In genomic region chr14:69151458-69152180, GRCh38 we compare ENCODE assay signal across 1 cellular context.
A peak's percentile ranks its signal among the peaks of the same experiment; 100 is the strongest.
TF ChIP-seq lines count a peak whose summit lies in the region.

No MANE protein-coding gene starts in this region.

TF ChIP-seq in K562, 482 proteins besides CTCF, POLR2A, EP300 and RAD21 (continued from another document and continues in another):
- no peak for TF ChIP-seq HEY1 (CRISPR knock-in tag; IDR thresholded peaks at IDR 0.05; ENCODE audit: borderline replicate concordance)
- no peak for TF ChIP-seq GTF2E2 (tag; IDR thresholded peaks at IDR 0.05)
- TF ChIP-seq, protein P1, sequence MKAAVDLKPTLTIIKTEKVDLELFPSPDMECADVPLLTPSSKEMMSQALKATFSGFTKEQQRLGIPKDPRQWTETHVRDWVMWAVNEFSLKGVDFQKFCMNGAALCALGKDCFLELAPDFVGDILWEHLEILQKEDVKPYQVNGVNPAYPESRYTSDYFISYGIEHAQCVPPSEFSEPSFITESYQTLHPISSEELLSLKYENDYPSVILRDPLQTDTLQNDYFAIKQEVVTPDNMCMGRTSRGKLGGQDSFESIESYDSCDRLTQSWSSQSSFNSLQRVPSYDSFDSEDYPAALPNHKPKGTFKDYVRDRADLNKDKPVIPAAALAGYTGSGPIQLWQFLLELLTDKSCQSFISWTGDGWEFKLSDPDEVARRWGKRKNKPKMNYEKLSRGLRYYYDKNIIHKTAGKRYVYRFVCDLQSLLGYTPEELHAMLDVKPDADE (conservative IDR thresholded peaks at IDR 0.05; ENCODE audit: control insufficient read depth, low read depth, low read length): no peak
- peak; percentile 62 for TF ChIP-seq PCBP1 (IDR thresholded peaks at IDR 0.05; ENCODE audit: low read depth, low read length, poor library complexity, severe bottlenecking)
- TF ChIP-seq ATF6 (CRISPR knock-in tag; IDR thresholded peaks at IDR 0.05): no peak
- TF ChIP-seq U2AF1 (optimal IDR thresholded peaks at IDR 0.05; ENCODE audit: low read depth, low read length): peak; percentile 40
- no peak for TF ChIP-seq ZNF584 (CRISPR knock-in tag; IDR thresholded peaks at IDR 0.05; ENCODE audit: low read depth)
- no peak for TF ChIP-seq FOXK2 (conservative IDR thresholded peaks at IDR 0.05 in 1 of 2, IDR thresholded peaks at IDR 0.05 in 1 of 2; ENCODE audit: low read depth in 2 of 2)
- TF ChIP-seq RHOXF2B (CRISPR knock-in tag; conservative IDR thresholded peaks at IDR 0.05): no peak
- peak; percentile 18; the same call in 1 of the 2 replicates for TF ChIP-seq ZNF592 (IDR thresholded peaks at IDR 0.05)
- no peak for TF ChIP-seq CBX5 (IDR thresholded peaks at IDR 0.05; ENCODE audit: borderline replicate concordance, low read depth)
- no peak for TF ChIP-seq ZNF75A (CRISPR knock-in tag; IDR thresholded peaks at IDR 0.05)
- TF ChIP-seq, protein P2, sequence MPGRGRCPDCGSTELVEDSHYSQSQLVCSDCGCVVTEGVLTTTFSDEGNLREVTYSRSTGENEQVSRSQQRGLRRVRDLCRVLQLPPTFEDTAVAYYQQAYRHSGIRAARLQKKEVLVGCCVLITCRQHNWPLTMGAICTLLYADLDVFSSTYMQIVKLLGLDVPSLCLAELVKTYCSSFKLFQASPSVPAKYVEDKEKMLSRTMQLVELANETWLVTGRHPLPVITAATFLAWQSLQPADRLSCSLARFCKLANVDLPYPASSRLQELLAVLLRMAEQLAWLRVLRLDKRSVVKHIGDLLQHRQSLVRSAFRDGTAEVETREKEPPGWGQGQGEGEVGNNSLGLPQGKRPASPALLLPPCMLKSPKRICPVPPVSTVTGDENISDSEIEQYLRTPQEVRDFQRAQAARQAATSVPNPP (IDR thresholded peaks at IDR 0.05; ENCODE audit: borderline replicate concordance, insufficient read depth, insufficient read length): no peak
- TF ChIP-seq TOE1 (IDR thresholded peaks at IDR 0.05; ENCODE audit: borderline replicate concordance): peak; percentile 36; the same call in 1 of the 2 replicates
- TF ChIP-seq TOE1 (CRISPR knock-in tag; IDR thresholded peaks at IDR 0.05; ENCODE audit: borderline replicate concordance, low read depth): no peak
- no peak for TF ChIP-seq ZNF217 (CRISPR knock-in tag; IDR thresholded peaks at IDR 0.05)
- no peak for TF ChIP-seq ZBTB8A (IDR thresholded peaks at IDR 0.05; ENCODE audit: partially characterized antibody)
- no peak for TF ChIP-seq ETV1 (tag; conservative IDR thresholded peaks at IDR 0.05; ENCODE audit: low read depth)
- TF ChIP-seq POLR2AphosphoS5 (IDR thresholded peaks at IDR 0.05; ENCODE audit: control insufficient read depth, insufficient read depth, low read depth, low read length): 0 out of 2 replicates have a peak, but pooled peaks have one; percentile 17
- no peak for TF ChIP-seq ZNF133 (CRISPR knock-in tag; IDR thresholded peaks at IDR 0.05)
- TF ChIP-seq, protein P3, sequence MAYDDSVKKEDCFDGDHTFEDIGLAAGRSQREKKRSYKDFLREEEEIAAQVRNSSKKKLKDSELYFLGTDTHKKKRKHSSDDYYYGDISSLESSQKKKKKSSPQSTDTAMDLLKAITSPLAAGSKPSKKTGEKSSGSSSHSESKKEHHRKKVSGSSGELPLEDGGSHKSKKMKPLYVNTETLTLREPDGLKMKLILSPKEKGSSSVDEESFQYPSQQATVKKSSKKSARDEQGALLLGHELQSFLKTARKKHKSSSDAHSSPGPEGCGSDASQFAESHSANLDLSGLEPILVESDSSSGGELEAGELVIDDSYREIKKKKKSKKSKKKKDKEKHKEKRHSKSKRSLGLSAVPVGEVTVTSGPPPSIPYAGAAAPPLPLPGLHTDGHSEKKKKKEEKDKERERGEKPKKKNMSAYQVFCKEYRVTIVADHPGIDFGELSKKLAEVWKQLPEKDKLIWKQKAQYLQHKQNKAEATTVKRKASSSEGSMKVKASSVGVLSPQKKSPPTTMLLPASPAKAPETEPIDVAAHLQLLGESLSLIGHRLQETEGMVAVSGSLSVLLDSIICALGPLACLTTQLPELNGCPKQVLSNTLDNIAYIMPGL (CRISPR knock-in tag; IDR thresholded peaks at IDR 0.05): peak; percentile 66; the same call in 1 of the 2 replicates
- TF ChIP-seq POLR2G (IDR thresholded peaks at IDR 0.05; ENCODE audit: low read depth, low read length): peak; percentile 81
- peak in 2 of 3 experiments; percentile 32 to 63 for TF ChIP-seq YY1 (IDR thresholded peaks at IDR 0.05; ENCODE audit: borderline replicate concordance in 1 of 3, control insufficient read depth in 1 of 3, extremely low read depth in 1 of 3, insufficient read depth in 3 of 3, insufficient read length in 1 of 3, insufficient replicate concordance in 2 of 3, low read depth in 1 of 3, low read length in 2 of 3)
- no peak for TF ChIP-seq CBX1 (IDR thresholded peaks at IDR 0.05; ENCODE audit: low read depth)
- peak; percentile 57 for TF ChIP-seq CHD1 (IDR thresholded peaks at IDR 0.05; ENCODE audit: low read length)
- TF ChIP-seq CXXC5 (CRISPR knock-in tag; IDR thresholded peaks at IDR 0.05): peak; percentile 69
- TF ChIP-seq ZBTB17 (CRISPR knock-in tag; IDR thresholded peaks at IDR 0.05): peak; percentile 99
- TF ChIP-seq RCOR1 (IDR thresholded peaks at IDR 0.05; ENCODE audit: borderline replicate concordance in 1 of 2, low read depth in 2 of 2, low read length in 2 of 2): 0 out of 4 replicates have a peak, but pooled peaks of 1 of the 2 experiments have one; percentile 50
- no peak for TF ChIP-seq HSF4 (CRISPR knock-in tag; IDR thresholded peaks at IDR 0.05; ENCODE audit: borderline replicate concordance)
- no peak for TF ChIP-seq STAT5B (CRISPR knock-in tag; IDR thresholded peaks at IDR 0.05)
- no peak for TF ChIP-seq POLR3G (IDR thresholded peaks at IDR 0.05; ENCODE audit: extremely low read depth, insufficient read length, insufficient replicate concordance)
- no peak for TF ChIP-seq DACH1 (IDR thresholded peaks at IDR 0.05; ENCODE audit: partially characterized antibody)
- TF ChIP-seq ASH1L (IDR thresholded peaks at IDR 0.05; ENCODE audit: borderline replicate concordance, low read depth, partially characterized antibody): no peak
- TF ChIP-seq, protein P4, sequence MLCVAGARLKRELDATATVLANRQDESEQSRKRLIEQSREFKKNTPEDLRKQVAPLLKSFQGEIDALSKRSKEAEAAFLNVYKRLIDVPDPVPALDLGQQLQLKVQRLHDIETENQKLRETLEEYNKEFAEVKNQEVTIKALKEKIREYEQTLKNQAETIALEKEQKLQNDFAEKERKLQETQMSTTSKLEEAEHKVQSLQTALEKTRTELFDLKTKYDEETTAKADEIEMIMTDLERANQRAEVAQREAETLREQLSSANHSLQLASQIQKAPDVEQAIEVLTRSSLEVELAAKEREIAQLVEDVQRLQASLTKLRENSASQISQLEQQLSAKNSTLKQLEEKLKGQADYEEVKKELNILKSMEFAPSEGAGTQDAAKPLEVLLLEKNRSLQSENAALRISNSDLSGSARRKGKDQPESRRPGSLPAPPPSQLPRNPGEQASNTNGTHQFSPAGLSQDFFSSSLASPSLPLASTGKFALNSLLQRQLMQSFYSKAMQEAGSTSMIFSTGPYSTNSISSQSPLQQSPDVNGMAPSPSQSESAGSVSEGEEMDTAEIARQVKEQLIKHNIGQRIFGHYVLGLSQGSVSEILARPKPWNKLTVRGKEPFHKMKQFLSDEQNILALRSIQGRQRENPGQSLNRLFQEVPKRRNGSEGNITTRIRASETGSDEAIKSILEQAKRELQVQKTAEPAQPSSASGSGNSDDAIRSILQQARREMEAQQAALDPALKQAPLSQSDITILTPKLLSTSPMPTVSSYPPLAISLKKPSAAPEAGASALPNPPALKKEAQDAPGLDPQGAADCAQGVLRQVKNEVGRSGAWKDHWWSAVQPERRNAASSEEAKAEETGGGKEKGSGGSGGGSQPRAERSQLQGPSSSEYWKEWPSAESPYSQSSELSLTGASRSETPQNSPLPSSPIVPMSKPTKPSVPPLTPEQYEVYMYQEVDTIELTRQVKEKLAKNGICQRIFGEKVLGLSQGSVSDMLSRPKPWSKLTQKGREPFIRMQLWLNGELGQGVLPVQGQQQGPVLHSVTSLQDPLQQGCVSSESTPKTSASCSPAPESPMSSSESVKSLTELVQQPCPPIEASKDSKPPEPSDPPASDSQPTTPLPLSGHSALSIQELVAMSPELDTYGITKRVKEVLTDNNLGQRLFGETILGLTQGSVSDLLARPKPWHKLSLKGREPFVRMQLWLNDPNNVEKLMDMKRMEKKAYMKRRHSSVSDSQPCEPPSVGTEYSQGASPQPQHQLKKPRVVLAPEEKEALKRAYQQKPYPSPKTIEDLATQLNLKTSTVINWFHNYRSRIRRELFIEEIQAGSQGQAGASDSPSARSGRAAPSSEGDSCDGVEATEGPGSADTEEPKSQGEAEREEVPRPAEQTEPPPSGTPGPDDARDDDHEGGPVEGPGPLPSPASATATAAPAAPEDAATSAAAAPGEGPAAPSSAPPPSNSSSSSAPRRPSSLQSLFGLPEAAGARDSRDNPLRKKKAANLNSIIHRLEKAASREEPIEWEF (CRISPR knock-in tag; IDR thresholded peaks at IDR 0.05): no peak
- peak; percentile 10 for TF ChIP-seq RBM25 (IDR thresholded peaks at IDR 0.05; ENCODE audit: low read depth, low read length, severe bottlenecking)
- no peak for TF ChIP-seq TFAM (CRISPR knock-in tag; conservative IDR thresholded peaks at IDR 0.05)
- peak; percentile 57 for TF ChIP-seq L3MBTL2 (IDR thresholded peaks at IDR 0.05)
- no peak for TF ChIP-seq ZNF354B (CRISPR knock-in tag; IDR thresholded peaks at IDR 0.05)
- TF ChIP-seq ZFP30 (CRISPR knock-in tag; IDR thresholded peaks at IDR 0.05; ENCODE audit: borderline replicate concordance): no peak
- TF ChIP-seq SOX6 (IDR thresholded peaks at IDR 0.05): no peak
- no peak for TF ChIP-seq SETDB1 (IDR thresholded peaks at IDR 0.05; ENCODE audit: low read length)
- no peak for TF ChIP-seq SREBF2 (CRISPR knock-in tag; IDR thresholded peaks at IDR 0.05)
- TF ChIP-seq ZNF316 (IDR thresholded peaks at IDR 0.05): no peak
- TF ChIP-seq ZNF57 (CRISPR knock-in tag; IDR thresholded peaks at IDR 0.05): no peak
- TF ChIP-seq SIN3B (IDR thresholded peaks at IDR 0.05; ENCODE audit: low read depth): 0 out of 2 replicates have a peak, but pooled peaks have one; percentile 38
- TF ChIP-seq GTF2F1 (IDR thresholded peaks at IDR 0.05; ENCODE audit: low read depth, low read length): no peak
- TF ChIP-seq ZNF124 (CRISPR knock-in tag; IDR thresholded peaks at IDR 0.05): no peak
- TF ChIP-seq CREB5 (CRISPR knock-in tag; IDR thresholded peaks at IDR 0.05): no peak
- no peak for TF ChIP-seq CREBBP (IDR thresholded peaks at IDR 0.05; ENCODE audit: low read depth, low read length)
- no peak for TF ChIP-seq MAFK (IDR thresholded peaks at IDR 0.05; ENCODE audit: low read length)
